ENCODE assay signal across 14 cellular contexts in the genomic region with DNA sequence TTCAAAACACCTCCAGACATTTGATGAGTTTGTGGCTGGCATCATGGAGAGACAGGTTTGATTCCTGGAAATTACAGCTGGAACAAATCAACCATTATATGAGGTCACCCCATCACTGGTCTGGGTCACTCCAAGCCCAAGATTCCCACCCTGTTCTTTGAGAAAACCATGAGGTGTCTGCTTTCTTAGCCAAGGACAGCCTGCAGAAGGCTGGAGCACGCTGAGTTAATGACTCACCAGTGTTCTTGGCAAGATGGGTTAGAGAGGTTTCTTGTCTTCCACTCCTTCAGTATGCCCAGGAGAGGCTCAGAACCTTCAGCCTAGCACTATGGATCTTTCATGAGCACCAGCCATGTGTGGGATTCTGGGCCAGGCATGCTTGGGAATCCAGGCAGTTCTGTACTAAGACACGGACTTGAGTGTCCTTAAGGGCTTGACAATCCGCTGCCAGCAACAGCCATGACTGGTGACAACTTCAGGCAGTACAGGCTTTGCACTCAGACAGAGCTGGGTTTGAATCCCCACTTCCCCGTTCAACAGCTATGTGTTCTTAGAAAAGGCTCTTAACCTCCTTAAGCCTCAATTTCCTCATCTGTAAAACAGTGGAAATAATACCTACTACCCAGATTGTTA. TPM values are rescaled to one million over a fixed set of nuclear protein-coding genes. Genes with fewer than 3 reads are reported as not detected.
A peak's percentile ranks its signal among the peaks of the same experiment; 100 is the strongest.
DNase-seq lines count a peak whose midpoint lies in the region; ATAC-seq and FAIRE-seq lines count a peak whose summit lies in the region.
"Had no signal": no experiment of that assay in that cellular context is flagged by ENCODE, and none has a peak within 500 bp of the region (broad histone marks: within the 10 kb centered on the region; RNA-seq: fewer than 3 reads in every experiment).

No MANE protein-coding gene starts in this region.

- no peak overlapping the region for H3K27ac ChIP-seq in small intestine (ENCODE audit: low read depth in 1 of 2, low read length in 1 of 2)
- H3K27ac ChIP-seq: cardiac muscle cell, upper lobe of left lung had no signal

- peaks cover 0 to 5% of the 10 kb centered on the region in 2 donors for H3K4me1 ChIP-seq in small intestine (ENCODE audit: control insufficient read depth in 2 of 2, insufficient read depth in 1 of 2, low read depth in 1 of 2, low read length in 1 of 2)

- ATAC-seq in esophagus mucosa, result peak; percentile 57
- no peak for ATAC-seq in GM18858 (IDR thresholded peaks at IDR 0.05; ENCODE audit: unreplicated experiment)
- no peak for ATAC-seq in HG02970 (IDR thresholded peaks at IDR 0.05; ENCODE audit: low FRiP score, unreplicated experiment)

- FAIRE-seq in RCC 7860 (lab: Jason Lieb, UNC) (peak; percentile 66), small intestine (lab: Jason Lieb, UNC) (no peak)

- WGBS in small intestine, 3 donors, result 76 to 82% (median 78%) methylated on average over 4 of the region's 4 CpGs

- H3K4me3 ChIP-seq in small intestine (ENCODE audit: low read depth in 1 of 2, low read length in 2 of 2), result no peak overlapping the region
- H3K4me3 ChIP-seq: cardiac muscle cell, upper lobe of left lung had no signal

- peaks cover 27% of the 10 kb centered on the region for H3K4me1 Mint-ChIP-seq in activated CD4-positive, alpha-beta T cell treated with anti-CD3 and anti-CD28 coated beads, Interleukin-2, amount 10 ng/mL, durations not matched to agents 24 days and 14 days

- no peak overlapping the region for H3K4me3 Mint-ChIP-seq in activated CD4-positive, alpha-beta T cell treated with anti-CD3 and anti-CD28 coated beads, Interleukin-2, amount 10 ng/mL, durations not matched to agents 24 days and 14 days
- H3K4me3 Mint-ChIP-seq: H9 had no signal

- DNase-seq in EH (ENCODE audit: low read depth) (peak; percentile 90), RCC 7860 (ENCODE audit: low spot score) (peak; percentile 38), myocyte (ENCODE audit: low read depth) (peak; percentile 76), small intestine (no peak)
- no peak for DNase-seq in activated CD4-positive, alpha-beta T cell treated with anti-CD3 and anti-CD28 coated beads, Interleukin-2, amount 10 ng/mL, durations not matched to agents 24 days and 14 days
- DNase-seq: DMS79, H9, upper lobe of left lung had no signal

- intact Hi-C loops in activated CD4-positive, alpha-beta T cell treated with anti-CD3 and anti-CD28 coated beads, Interleukin-2, amount 10 ng/mL, durations not matched to agents 24 days and 14 days (cut with micrococcal nuclease), result no loop called here

- no peaks in the 10 kb centered on the region for H3K9me3 Mint-ChIP-seq in activated CD4-positive, alpha-beta T cell treated with anti-CD3 and anti-CD28 coated beads, Interleukin-2, amount 10 ng/mL, durations not matched to agents 24 days and 14 days
- H3K9me3 Mint-ChIP-seq: H9 had no signal

- no peaks in the 10 kb centered on the region for H3K9me3 ChIP-seq in small intestine (ENCODE audit: control insufficient read depth, low read depth)
- H3K9me3 ChIP-seq: upper lobe of left lung had no signal

- peaks cover 1% of the 10 kb centered on the region for H3K36me3 Mint-ChIP-seq in activated CD4-positive, alpha-beta T cell treated with anti-CD3 and anti-CD28 coated beads, Interleukin-2, amount 10 ng/mL, durations not matched to agents 24 days and 14 days (ENCODE audit: low read depth)

- H3K27me3 ChIP-seq in small intestine (ENCODE audit: control insufficient read depth in 2 of 2, insufficient read depth in 2 of 2, low read length in 2 of 2), result no peaks in the 10 kb centered on the region
- H3K27me3 ChIP-seq: cardiac muscle cell, upper lobe of left lung had no signal

- peaks cover 5% of the 10 kb centered on the region for H3K27me3 Mint-ChIP-seq in activated CD4-positive, alpha-beta T cell treated with anti-CD3 and anti-CD28 coated beads, Interleukin-2, amount 10 ng/mL, durations not matched to agents 24 days and 14 days

- H3K27ac Mint-ChIP-seq in activated CD4-positive, alpha-beta T cell treated with anti-CD3 and anti-CD28 coated beads, Interleukin-2, amount 10 ng/mL, durations not matched to agents 24 days and 14 days, result no peak overlapping the region
- H3K27ac Mint-ChIP-seq: H9 had no signal

- no peaks in the 10 kb centered on the region for H3K36me3 ChIP-seq in small intestine (ENCODE audit: control insufficient read depth in 2 of 2, insufficient read depth in 2 of 2, low read length in 2 of 2)
- H3K36me3 ChIP-seq: cardiac muscle cell had no signal

RNA-seq across cellular contexts. Expression of a gene that starts 43.9 kb away (rescaled TPM):
- 177 TPM for total RNA-seq in esophagus mucosa
- not detected in 2 replicates for total RNA-seq in myocyte
- not detected for polyA plus RNA-seq in myocyte (2012)
- not detected in 2 replicates for total RNA-seq in activated CD4-positive, alpha-beta T cell treated with anti-CD3 and anti-CD28 coated beads, Interleukin-2, amount 10 ng/mL, durations not matched to agents 24 days and 14 days
- polyA plus RNA-seq in small intestine, result under 1 TPM in 2 of 3 donors, not detected in 1; 0.28 to 0.67 TPM
- total RNA-seq: activated CD8-positive, alpha-beta memory T cell treated with anti-CD3 and anti-CD28 coated beads for 36 hours had no signal
- polyA plus RNA-seq: cardiac muscle cell, neural cell had no signal

RNA-seq across cellular contexts. Expression of a gene that starts 50.5 kb away (rescaled TPM):
- 8.0 TPM for total RNA-seq in esophagus mucosa
- 2.0 and 2.5 TPM in 2 replicates for total RNA-seq in myocyte
- polyA plus RNA-seq in myocyte (2012), result 5.5 TPM
- total RNA-seq in activated CD4-positive, alpha-beta T cell treated with anti-CD3 and anti-CD28 coated beads, Interleukin-2, amount 10 ng/mL, durations not matched to agents 24 days and 14 days, result 3.8 and 5.0 TPM in 2 replicates
- 10 to 100 TPM in 1 of 3 donors, 1 to 10 TPM in 2; 6.5 to 10.3 (median 6.5) TPM for polyA plus RNA-seq in small intestine

RNA-seq across cellular contexts. Expression of a gene that starts 52.5 kb away (rescaled TPM):
- total RNA-seq in esophagus mucosa, result 21.3 TPM
- 7.8 and 14.8 TPM in 2 replicates for total RNA-seq in myocyte
- polyA plus RNA-seq in myocyte (2012), result 28.2 TPM
- total RNA-seq in activated CD4-positive, alpha-beta T cell treated with anti-CD3 and anti-CD28 coated beads, Interleukin-2, amount 10 ng/mL, durations not matched to agents 24 days and 14 days, result 25.1 and 26.3 TPM in 2 replicates
- 10 to 100 TPM in 2 of 3 donors, 1 to 10 TPM in 1; 4.9 to 15.9 (median 10.7) TPM for polyA plus RNA-seq in small intestine

Comparison
In these comparisons a context has a peak if more than half of its experiments do, and no peak if none do; other contexts are left out.
1. DNase-seq: peak in EH (single experiment), RCC 7860 (single experiment) and myocyte (single experiment); none in activated CD4-positive, alpha-beta T cell treated with anti-CD3 and anti-CD28 coated beads, Interleukin-2, amount 10 ng/mL, durations not matched to agents 24 days and 14 days (single experiment) and small intestine (single experiment).
2. RNA of a gene that starts 43.9 kb away (total RNA-seq): 177 TPM in esophagus mucosa (single experiment); not detected in myocyte and not detected in activated CD4-positive, alpha-beta T cell treated with anti-CD3 and anti-CD28 coated beads, Interleukin-2, amount 10 ng/mL, durations not matched to agents 24 days and 14 days; every median in the first group is over 100 times any median in the second.